ENCODE assay signal across 19 cellular contexts in genomic region chr20:63099426-63100267, GRCh38.
DNase-seq lines count a peak whose midpoint lies in the region; ATAC-seq and TF ChIP-seq lines count a peak whose summit lies in the region.
"Had no signal": no experiment of that assay in that cellular context is flagged by ENCODE, and none has a peak within 500 bp of the region (broad histone marks: within the 10 kb centered on the region; RNA-seq: fewer than 3 reads in every experiment).

No MANE protein-coding gene starts in this region.

- no peaks in the 10 kb centered on the region for H3K36me3 Mint-ChIP-seq in osteocyte (ENCODE audit: unreplicated experiment)
- H3K36me3 Mint-ChIP-seq: stimulated activated memory B cell treated with anti-CD40 and anti-IgM and Interleukin-4, amounts not matched to agents 10 μg/mL and 1 μg/mL and 100 μg/mL, for 72 hours had no signal

- no peaks in the 10 kb centered on the region for H3K9me3 ChIP-seq in iPS-15b (ENCODE audit: control insufficient read depth, insufficient read depth, low read length)
- H3K9me3 ChIP-seq: SJCRH30, upper lobe of left lung had no signal

- no peaks in the 10 kb centered on the region for H3K36me3 ChIP-seq in iPS-15b (ENCODE audit: control insufficient read depth, insufficient read depth, low read length)
- H3K36me3 ChIP-seq: BLaER1 treated with 17β-estradiol and CSF1 and Interleukin-3, amounts not matched to agents 10 nM and 100 nM; cardiac muscle cell; SJCRH30; upper lobe of left lung had no signal

- H3K4me1 Mint-ChIP-seq in osteocyte (ENCODE audit: unreplicated experiment): peaks cover 7% of the 10 kb centered on the region
- H3K4me1 Mint-ChIP-seq: stimulated activated memory B cell treated with anti-CD40 and anti-IgM and Interleukin-4, amounts not matched to agents 10 μg/mL and 1 μg/mL and 100 μg/mL, for 72 hours had no signal

- H3K9ac ChIP-seq in iPS-15b (ENCODE audit: low read depth, low read length): no peak overlapping the region

- ATAC-seq in activated CD4-positive, CD25-positive, alpha-beta regulatory T cell treated with anti-CD3 and anti-CD28 coated beads, Interleukin-2, amount 50 U/mL, for 24 hours: no peak
- ATAC-seq in HG03045 (IDR thresholded peaks at IDR 0.05; ENCODE audit: unreplicated experiment) (no peak), GM19452 (IDR thresholded peaks at IDR 0.05; ENCODE audit: unreplicated experiment) (no peak)
- ATAC-seq: activated T-cell treated with anti-CD3 and anti-CD28 coated beads, Interleukin-2, amount 50 U/mL, for 4 hours; effector memory CD8-positive, alpha-beta T cell; stimulated activated memory B cell treated with anti-CD40 and anti-IgM and Interleukin-4, amounts not matched to agents 10 μg/mL and 1 μg/mL and 100 μg/mL, for 72 hours had no signal

- no peak overlapping the region for H3K27ac Mint-ChIP-seq in osteocyte (ENCODE audit: unreplicated experiment)
- H3K27ac Mint-ChIP-seq: stimulated activated memory B cell treated with anti-CD40 and anti-IgM and Interleukin-4, amounts not matched to agents 10 μg/mL and 1 μg/mL and 100 μg/mL, for 72 hours had no signal

- DNase-seq in activated CD4-positive, CD25-positive, alpha-beta regulatory T cell treated with anti-CD3 and anti-CD28 coated beads, Interleukin-2, amount 50 U/mL, for 72 hours: peak; percentile 6
- DNase-seq in NCI-H526 treated with DMSO at 0.1 percent for 48 hours (lab: John Stamatoyannopoulos, UW): peak; percentile 13
- peak; percentile 77 for DNase-seq in osteocyte (ENCODE audit: extremely low spot score, unreplicated experiment)
- DNase-seq in dedifferentiated amniotic fluid mesenchymal stem cell (ENCODE audit: extremely low spot score): no peak
- DNase-seq: activated T-cell treated with anti-CD3 and anti-CD28 coated beads, Interleukin-2, amount 50 U/mL, for 4 hours; effector memory CD8-positive, alpha-beta T cell; IMR-90; NCI-H187; NCI-H510A had no signal

- TF ChIP-seq CTCF in osteocyte (IDR thresholded peaks at IDR 0.05): no peak

- peaks cover 6% of the 10 kb centered on the region for H3K4me1 ChIP-seq in iPS-15b (ENCODE audit: control insufficient read depth, insufficient read depth, low read length)
- H3K4me1 ChIP-seq: SJCRH30 had no signal

- peak overlapping the region; percentile 22 for H3K4me3 ChIP-seq in iPS-15b (ENCODE audit: low read depth, low read length)
- H3K4me3 ChIP-seq: BLaER1 treated with 17β-estradiol and CSF1 and Interleukin-3, amounts not matched to agents 10 nM and 100 nM; cardiac muscle cell; hepatocyte; SJCRH30; upper lobe of left lung had no signal

- no peak overlapping the region for H3K4me3 Mint-ChIP-seq in osteocyte (ENCODE audit: unreplicated experiment)
- H3K4me3 Mint-ChIP-seq: activated T-cell treated with anti-CD3 and anti-CD28 coated beads, Interleukin-2, amount 50 U/mL, for 4 hours; stimulated activated memory B cell treated with anti-CD40 and anti-IgM and Interleukin-4, amounts not matched to agents 10 μg/mL and 1 μg/mL and 100 μg/mL, for 72 hours had no signal

- peaks cover 4% of the 10 kb centered on the region for H3K27me3 Mint-ChIP-seq in osteocyte (ENCODE audit: unreplicated experiment)

- peaks cover 41% of the 10 kb centered on the region for H3K27me3 ChIP-seq in iPS-15b (ENCODE audit: control insufficient read depth, insufficient read depth, low read length)
- H3K27me3 ChIP-seq: BLaER1 treated with 17β-estradiol and CSF1 and Interleukin-3, amounts not matched to agents 10 nM and 100 nM had no signal

- H3K9me3 Mint-ChIP-seq in osteocyte (ENCODE audit: unreplicated experiment): no peaks in the 10 kb centered on the region
- H3K9me3 Mint-ChIP-seq: activated T-cell treated with anti-CD3 and anti-CD28 coated beads, Interleukin-2, amount 50 U/mL, for 4 hours; effector memory CD8-positive, alpha-beta T cell had no signal
